9 cellular contexts compared by ENCODE assay signal in the genomic region with DNA sequence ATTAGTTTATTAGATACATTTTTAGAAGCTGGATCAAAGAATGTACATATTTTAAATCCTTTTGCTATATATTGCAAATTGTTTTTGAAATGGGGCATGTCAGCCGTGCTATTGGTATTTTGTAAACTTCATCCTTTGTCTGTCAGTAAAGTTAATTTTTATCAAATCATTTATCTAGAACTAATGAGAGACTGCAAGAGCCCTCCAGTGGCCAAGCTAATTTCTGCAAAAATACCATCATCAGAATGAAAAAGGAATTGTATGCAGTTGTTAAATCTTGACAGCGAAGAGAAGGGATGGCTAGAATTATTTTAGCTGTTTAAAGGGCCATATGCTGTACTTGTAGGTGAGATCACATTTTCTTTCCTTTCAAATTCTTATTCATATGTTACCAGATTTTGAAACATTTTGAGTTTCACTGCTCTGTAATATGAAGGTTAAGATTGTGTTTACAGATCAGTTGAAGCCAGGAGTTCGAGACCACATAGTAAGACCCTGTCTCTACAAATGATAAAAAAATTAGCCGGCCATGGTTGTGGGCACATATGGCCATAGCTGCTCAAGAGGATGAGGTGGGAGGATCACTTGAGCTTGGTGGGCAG. TPM values are rescaled to one million over a fixed set of nuclear protein-coding genes. Genes with fewer than 3 reads are reported as not detected.
DNase-seq lines count a peak whose midpoint lies in the region; ATAC-seq and TF ChIP-seq lines count a peak whose summit lies in the region.
"Had no signal": no experiment of that assay in that cellular context is flagged by ENCODE, and none has a peak within 500 bp of the region (broad histone marks: within the 10 kb centered on the region; RNA-seq: fewer than 3 reads in every experiment).

No MANE protein-coding gene starts in this region.

- ATAC-seq in GM21717 (IDR thresholded peaks at IDR 0.05; ENCODE audit: unreplicated experiment) (no peak), HG03354 (IDR thresholded peaks at IDR 0.05; ENCODE audit: poor library complexity, severe bottlenecking, unreplicated experiment) (no peak)
- ATAC-seq: mucosa of descending colon had no signal

- no peak overlapping the region for H3K23ac ChIP-seq in mesendoderm (ENCODE audit: low read length)

- no peak overlapping the region for H3K4ac ChIP-seq in mesendoderm (ENCODE audit: low read depth, low read length)

- H2BK5ac ChIP-seq in mesendoderm (ENCODE audit: low read length), result no peak overlapping the region

- H3K56ac ChIP-seq in mesendoderm (ENCODE audit: low read length), result no peak overlapping the region

- in situ Hi-C loops in astrocyte of the spinal cord (cut with HindIII; ENCODE audit: low sequenced_read_pairs), result no loop called here

- H3K79me2 ChIP-seq in mesendoderm (ENCODE audit: control insufficient read depth, insufficient read depth, low read length), result no peaks in the 10 kb centered on the region

- H3K4me3 ChIP-seq in astrocyte of the spinal cord (ENCODE audit: low read depth, low read length), result no peak overlapping the region
- H3K4me3 ChIP-seq in mesendoderm (ENCODE audit: low read length), result no peak overlapping the region
- H3K4me3 ChIP-seq: mucosa of descending colon had no signal

- no peak overlapping the region for H3K27ac ChIP-seq in mesendoderm (ENCODE audit: low read depth, low read length)

- no peak overlapping the region for H2BK120ac ChIP-seq in mesendoderm (ENCODE audit: low read depth, low read length)

- no peak overlapping the region for H2BK15ac ChIP-seq in mesendoderm (replicated peaks; ENCODE audit: low read depth)

- H3K27me3 ChIP-seq in mesendoderm (ENCODE audit: insufficient read depth, low read length, poor library complexity), result no peaks in the 10 kb centered on the region

- DNase-seq in EL (peak; percentile 29), NAMALWA (ENCODE audit: low spot score) (peak; percentile 67), astrocyte of the spinal cord (ENCODE audit: low read depth, low spot score) (peak; percentile 42), mesendoderm (peak; percentile 23), activated gamma-delta T cell (lab: John Stamatoyannopoulos, UW) (no peak), SK-N-DZ (ENCODE audit: low spot score) (no peak)

- no peaks in the 10 kb centered on the region for H3K4me1 ChIP-seq in mesendoderm (ENCODE audit: control insufficient read depth, low read depth, low read length)

- TF ChIP-seq CTCF in astrocyte of the spinal cord (IDR thresholded peaks at IDR 0.05; ENCODE audit: low read depth, low read length), result peak; percentile 60

- H3K36me3 ChIP-seq in mesendoderm (ENCODE audit: control insufficient read depth, insufficient read depth, low read length), result no peaks in the 10 kb centered on the region

- no CpG with 5 or more reads among the region's 4 CpGs for WGBS in mesendoderm (ENCODE audit: extremely low coverage, insufficient coverage, low lambda C conversion rate)

- no peak overlapping the region for H4K8ac ChIP-seq in mesendoderm (ENCODE audit: low read depth, low read length)

- no peak overlapping the region for H3K9ac ChIP-seq in mesendoderm (ENCODE audit: low read length)

- H2AK5ac ChIP-seq in mesendoderm (ENCODE audit: low read length), result no peak overlapping the region

- no peak overlapping the region for H3K4me2 ChIP-seq in mesendoderm (ENCODE audit: low read length)

- no peak overlapping the region for H4K5ac ChIP-seq in mesendoderm (ENCODE audit: low read length)

- H3K18ac ChIP-seq in mesendoderm (ENCODE audit: low read length), result no peak overlapping the region

- H3K79me1 ChIP-seq in mesendoderm (ENCODE audit: low read length), result no peaks in the 10 kb centered on the region

RNA-seq across cellular contexts. Expression of gene CLDN11, which starts 8.1 kb away (rescaled TPM):
- 26.2 TPM for polyA plus RNA-seq in mesendoderm (2013, experiment 1 of 2)
- 25.3 TPM for polyA plus RNA-seq in mesendoderm (2013, experiment 2 of 2)
- 0.44 and 0.74 TPM in 2 replicates for polyA plus RNA-seq in SK-N-DZ (2014; cell fraction: cytosol; rRNA removed)
- 0.07 and 0.25 TPM in 2 replicates for polyA plus RNA-seq in SK-N-DZ (2014; cell fraction: nucleus; rRNA removed)

RNA-seq across cellular contexts. Expression of gene SKIL, which starts 53.0 kb away (rescaled TPM):
- 68.6 TPM for polyA plus RNA-seq in mesendoderm (2013, experiment 1 of 2)
- 69.3 TPM for polyA plus RNA-seq in mesendoderm (2013, experiment 2 of 2)
- 18.7 and 19.2 TPM in 2 replicates for polyA plus RNA-seq in SK-N-DZ (2014; cell fraction: cytosol; rRNA removed)
- polyA plus RNA-seq in SK-N-DZ (2014; cell fraction: nucleus; rRNA removed), result 19.8 and 27.6 TPM in 2 replicates

Comparison
In these comparisons a context has a peak if more than half of its experiments do, and no peak if none do; other contexts are left out.
1. DNase-seq: peak in EL (single experiment), NAMALWA (single experiment), astrocyte of the spinal cord (single experiment) and mesendoderm (single experiment); none in activated gamma-delta T cell (single experiment) and SK-N-DZ (single experiment).